ENCODE assay signal across 22 cellular contexts in the genomic region with DNA sequence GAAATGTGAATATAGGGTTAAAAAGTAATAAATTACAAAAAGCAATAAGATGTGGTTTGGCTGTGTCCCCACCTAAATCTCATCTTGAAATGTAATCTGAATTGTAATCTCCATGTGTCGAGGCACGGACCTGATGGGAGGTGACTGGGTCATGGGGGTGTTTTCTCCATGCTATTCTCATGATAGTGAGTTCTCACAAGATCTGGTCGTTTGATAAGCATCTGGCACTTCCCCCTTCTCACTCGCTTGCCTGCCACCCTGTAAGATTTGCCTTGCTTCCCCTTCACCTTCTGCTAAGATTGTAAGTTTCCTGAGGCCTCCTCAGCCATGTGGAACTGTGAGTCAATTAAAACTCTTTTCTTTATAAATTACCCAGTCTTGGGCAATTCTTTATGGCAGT.
DNase-seq lines count a peak whose midpoint lies in the region; ATAC-seq, FAIRE-seq and TF ChIP-seq lines count a peak whose summit lies in the region.
"Had no signal": no experiment of that assay in that cellular context is flagged by ENCODE, and none has a peak within 500 bp of the region (broad histone marks: within the 10 kb centered on the region; RNA-seq: fewer than 3 reads in every experiment).

No MANE protein-coding gene starts in this region.

- no peaks in the 10 kb centered on the region; a peak in 2 of 5 replicates for H3K4me1 ChIP-seq in K562 (replicated peaks in 1 of 2; ENCODE audit: control insufficient read depth in 2 of 2, insufficient read depth in 2 of 2, low read length in 2 of 2)
- H3K4me1 ChIP-seq: SJSA1 had no signal

- H3K4me3 ChIP-seq in K562 = no peak overlapping the region
- H3K4me3 ChIP-seq: MG63, SJSA1 had no signal

- CTCF ChIA-PET in K562 (lab: Yijun Ruan, JAX; ENCODE audit: low intra/inter-chr PET ratio) = no interaction called here

- no peak for TF ChIP-seq RAD21 in K562 (CRISPR knock-in tag; conservative IDR thresholded peaks at IDR 0.05 in 1 of 2, IDR thresholded peaks at IDR 0.05 in 1 of 2)

- POLR2A ChIA-PET in K562 (lab: Yijun Ruan, JAX) = no interaction called here

- BruUV-seq in K562 (replicated peaks; lab: Mats Ljungman, UMichigan) = no TSS peak

- no peak for TF ChIP-seq POLR2A in K562 (conservative IDR thresholded peaks at IDR 0.05)

- no peaks in the 10 kb centered on the region for H4K20me1 ChIP-seq in K562 (replicated peaks; ENCODE audit: control insufficient read depth, insufficient read depth, low read length)

- no peaks in the 10 kb centered on the region for H3K9me3 Mint-ChIP-seq in natural killer cell
- H3K9me3 Mint-ChIP-seq: CD8-positive, alpha-beta T cell had no signal

- no peak overlapping the region for H3K4me2 ChIP-seq in K562 (ENCODE audit: insufficient read depth, low read length)

- no peaks in the 10 kb centered on the region for H3K79me2 ChIP-seq in K562 (ENCODE audit: control insufficient read depth, insufficient read depth, low read length)

- no peaks in the 10 kb centered on the region for H3K36me3 ChIP-seq in K562 (ENCODE audit: control insufficient read depth, insufficient read depth, low read length)
- H3K36me3 ChIP-seq: MG63, SJSA1 had no signal

- H3K36me3 Mint-ChIP-seq in natural killer cell = no peaks in the 10 kb centered on the region
- H3K36me3 Mint-ChIP-seq: CD8-positive, alpha-beta T cell had no signal

- in situ Hi-C loops in K562 (cut with MboI) = no loop called here

- no peaks in the 10 kb centered on the region for H3K9me3 ChIP-seq in K562 (replicated peaks; ENCODE audit: control insufficient read depth, insufficient read depth, low read depth, low read length)
- H3K9me3 ChIP-seq: MG63, SJSA1 had no signal

- no peaks in the 10 kb centered on the region for H3K9me1 ChIP-seq in K562 (ENCODE audit: control insufficient read depth, insufficient read depth, low read length)

- intact Hi-C loops in K562 (cut with micrococcal nuclease) (no loop called here), natural killer cell (cut with micrococcal nuclease) (no loop called here)

- no peaks in the 10 kb centered on the region for H3K27me3 ChIP-seq in K562 (ENCODE audit: control insufficient read depth in 2 of 2, insufficient read depth in 2 of 2, low read length in 2 of 2)
- H3K27me3 ChIP-seq: MG63, SJSA1 had no signal

- H2AFZ ChIP-seq in K562 (ENCODE audit: low read depth, low read length) = no peak overlapping the region

- FAIRE-seq in K562 (lab: Jason Lieb, UNC) (no peak), frontal cortex (lab: Jason Lieb, UNC) (no peak)

- WGBS in K562 (ENCODE audit: insufficient coverage, low coverage, missing lambda C conversion rate) = 22% methylated on average over 4 of the region's 4 CpGs

- DNase-seq in GF-D8 (lab: John Stamatoyannopoulos, UW) (peak; percentile 20), Kasumi-1 (lab: John Stamatoyannopoulos, UW) (peak; percentile 60 to 64), SKM-1 (lab: John Stamatoyannopoulos, UW; ENCODE audit: unreplicated experiment) (peak; percentile 20), K562 (ENCODE audit: extremely low read depth in 1 of 4, low spot score in 3 of 4) (no peak), H4 (ENCODE audit: low spot score) (no peak), frontal cortex (ENCODE audit: low spot score in 2 of 2) (no peak), natural killer cell (no peak)
- DNase-seq: C1 segment of cervical spinal cord; CD8-positive, alpha-beta T cell; GOT3; MG63; NCI-H1092 treated with DMSO at 0.1 percent for 48 hours; NCI-H1436; NCI-H187; NCI-H2081 treated with DMSO at 0.1 percent for 48 hours; NCI-H524; NCI-H774; Right ventricle myocardium superior; RPMI8226 had no signal

- H3K4me1 Mint-ChIP-seq in natural killer cell = peaks cover 0 to 5% of the 10 kb centered on the region in 2 donors

- peaks cover 0 to 9% of the 10 kb centered on the region in 2 donors for H3K27me3 Mint-ChIP-seq in natural killer cell (ENCODE audit: low read depth in 2 of 2)

- TF ChIP-seq EP300 in K562 (IDR thresholded peaks at IDR 0.05; ENCODE audit: low read length) = no peak

- no peak overlapping the region for H3K27ac Mint-ChIP-seq in natural killer cell
- H3K27ac Mint-ChIP-seq: CD8-positive, alpha-beta T cell had no signal

- ATAC-seq in K562 = no peak
- ATAC-seq in natural killer cell = no peak
- ATAC-seq in HG02798 (IDR thresholded peaks at IDR 0.05; ENCODE audit: poor library complexity, unreplicated experiment) = no peak
- ATAC-seq: CD8-positive, alpha-beta T cell; HCT116 had no signal

- TF ChIP-seq CTCF in K562 (IDR thresholded peaks at IDR 0.05 in 2 of 3, conservative IDR thresholded peaks at IDR 0.05 in 1 of 3; ENCODE audit: insufficient read depth in 2 of 3, low read depth in 1 of 3, low read length in 3 of 3) = no peak
- no peak for TF ChIP-seq CTCF in natural killer cell (IDR thresholded peaks at IDR 0.05)

- no peak overlapping the region for H3K9ac ChIP-seq in K562 (ENCODE audit: insufficient read depth in 1 of 2, low read depth in 2 of 2, low read length in 2 of 2)

- no peak overlapping the region for H3K4me3 Mint-ChIP-seq in natural killer cell
- H3K4me3 Mint-ChIP-seq: CD8-positive, alpha-beta T cell had no signal

- H3K27ac ChIP-seq in K562 (ENCODE audit: extremely low read depth, low read depth, low read length) = no peak overlapping the region
- H3K27ac ChIP-seq: SJSA1 had no signal

TF ChIP-seq in K562, 482 proteins besides CTCF, POLR2A, EP300 and RAD21:
- TF ChIP-seq HNRNPL (IDR thresholded peaks at IDR 0.05; ENCODE audit: low read depth, low read length) (no peak), SPI1 (IDR thresholded peaks at IDR 0.05; ENCODE audit: borderline replicate concordance, low read depth, low read length) (peak; percentile 39; the same call in 1 of the 2 replicates)

Comparison
In these comparisons a context has a peak if more than half of its experiments do, and no peak if none do; other contexts are left out.
1. DNase-seq: peak in GF-D8 (single experiment), Kasumi-1 (2 of 2) and SKM-1 (single experiment); none in K562 (0 of 4), H4 (single experiment), frontal cortex (0 of 2) and natural killer cell (single experiment).